15 cellular contexts compared by ENCODE assay signal in genomic region chr17:60534613-60535157, GRCh38.
"Had no signal": no experiment of that assay in that cellular context is flagged by ENCODE, and none has a peak within 500 bp of the region (broad histone marks: within the 10 kb centered on the region; RNA-seq: fewer than 3 reads in every experiment).

No MANE protein-coding gene starts in this region.

- H3K9me3 Mint-ChIP-seq: activated naive CD4-positive, alpha-beta T cell treated with anti-CD3 and anti-CD28 coated beads for 36 hours; activated naive CD8-positive, alpha-beta T cell treated with anti-CD3 and anti-CD28 coated beads, Interleukin-2, amount 50 U/mL, for 24 hours; activated T-helper 17 cell treated with anti-CD3 and anti-CD28 coated beads, Interleukin-2, amount 50 U/mL, for 72 hours; stimulated activated memory B cell treated with anti-CD40 and anti-IgM and Interleukin-4, amounts not matched to agents 10 μg/mL and 1 μg/mL and 100 μg/mL, for 72 hours had no signal

- DNase-seq: activated naive CD4-positive, alpha-beta T cell treated with anti-CD3 and anti-CD28 coated beads for 36 hours; activated naive CD8-positive, alpha-beta T cell treated with anti-CD3 and anti-CD28 coated beads, Interleukin-2, amount 50 U/mL, for 24 hours; aorta; dorsolateral prefrontal cortex; hypothalamus; kidney glomerular epithelial cell; stimulated activated CD4-positive, alpha-beta T cell treated with anti-CD3 and anti-CD28 coated beads, Interleukin-2, amount 100 ng/mL, for 48 hours; SW 1271; tibial artery; uterus had no signal

- H3K36me3 ChIP-seq: tibial artery, uterus had no signal

- H3K27me3 Mint-ChIP-seq: activated naive CD8-positive, alpha-beta T cell treated with anti-CD3 and anti-CD28 coated beads, Interleukin-2, amount 50 U/mL, for 24 hours; activated T-helper 17 cell treated with anti-CD3 and anti-CD28 coated beads, Interleukin-2, amount 50 U/mL, for 72 hours; stimulated activated memory B cell treated with anti-CD40 and anti-IgM and Interleukin-4, amounts not matched to agents 10 μg/mL and 1 μg/mL and 100 μg/mL, for 72 hours had no signal

- H3K4me3 Mint-ChIP-seq: activated naive CD4-positive, alpha-beta T cell treated with anti-CD3 and anti-CD28 coated beads for 36 hours; activated naive CD8-positive, alpha-beta T cell treated with anti-CD3 and anti-CD28 coated beads, Interleukin-2, amount 50 U/mL, for 24 hours; activated T-helper 17 cell treated with anti-CD3 and anti-CD28 coated beads, Interleukin-2, amount 50 U/mL, for 72 hours; neural crest cell; stimulated activated memory B cell treated with anti-CD40 and anti-IgM and Interleukin-4, amounts not matched to agents 10 μg/mL and 1 μg/mL and 100 μg/mL, for 72 hours had no signal

- H3K4me3 ChIP-seq: dorsolateral prefrontal cortex, tibial artery, uterus had no signal

- H3K4me1 Mint-ChIP-seq: activated naive CD8-positive, alpha-beta T cell treated with anti-CD3 and anti-CD28 coated beads, Interleukin-2, amount 50 U/mL, for 24 hours; activated T-helper 17 cell treated with anti-CD3 and anti-CD28 coated beads, Interleukin-2, amount 50 U/mL, for 72 hours; neural crest cell; stimulated activated memory B cell treated with anti-CD40 and anti-IgM and Interleukin-4, amounts not matched to agents 10 μg/mL and 1 μg/mL and 100 μg/mL, for 72 hours had no signal

- H3K9me3 ChIP-seq: tibial artery, uterus had no signal

- H3K27ac Mint-ChIP-seq: activated naive CD4-positive, alpha-beta T cell treated with anti-CD3 and anti-CD28 coated beads for 36 hours; activated naive CD8-positive, alpha-beta T cell treated with anti-CD3 and anti-CD28 coated beads, Interleukin-2, amount 50 U/mL, for 24 hours; activated T-helper 17 cell treated with anti-CD3 and anti-CD28 coated beads, Interleukin-2, amount 50 U/mL, for 72 hours; stimulated activated memory B cell treated with anti-CD40 and anti-IgM and Interleukin-4, amounts not matched to agents 10 μg/mL and 1 μg/mL and 100 μg/mL, for 72 hours had no signal

- H3K27me3 ChIP-seq: dorsolateral prefrontal cortex, tibial artery, uterus had no signal

- H3K36me3 Mint-ChIP-seq: stimulated activated memory B cell treated with anti-CD40 and anti-IgM and Interleukin-4, amounts not matched to agents 10 μg/mL and 1 μg/mL and 100 μg/mL, for 72 hours had no signal

- H3K4me1 ChIP-seq: tibial artery, uterus had no signal

- H3K27ac ChIP-seq: dorsolateral prefrontal cortex, tibial artery, uterus had no signal

- FAIRE-seq: TTC549 had no signal

- ATAC-seq: activated naive CD8-positive, alpha-beta T cell treated with anti-CD3 and anti-CD28 coated beads, Interleukin-2, amount 50 U/mL, for 24 hours; activated T-helper 17 cell treated with anti-CD3 and anti-CD28 coated beads, Interleukin-2, amount 50 U/mL, for 72 hours; esophagus mucosa; stimulated activated memory B cell treated with anti-CD40 and anti-IgM and Interleukin-4, amounts not matched to agents 10 μg/mL and 1 μg/mL and 100 μg/mL, for 72 hours had no signal
